Comparison of ENCODE assay signal across 12 cellular contexts in the genomic region with DNA sequence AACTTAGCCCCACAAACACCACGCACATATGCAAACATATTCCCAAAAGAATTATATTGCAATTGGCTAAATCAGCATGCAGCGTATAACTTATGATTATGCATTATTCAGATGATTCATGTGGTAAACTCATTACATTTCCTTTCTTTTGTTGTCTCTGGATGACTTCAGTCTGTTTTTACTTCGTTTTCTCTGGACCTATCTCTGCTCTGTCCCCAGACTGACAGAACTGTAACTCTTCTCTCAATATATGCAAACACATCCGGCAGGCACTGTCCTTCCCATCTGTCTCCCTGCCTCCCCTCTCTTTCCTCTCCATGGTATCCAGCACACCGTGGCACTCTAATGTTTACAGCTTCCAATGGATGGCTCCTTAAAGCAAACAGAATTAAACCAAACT. TPM values are rescaled to one million over a fixed set of nuclear protein-coding genes. Genes with fewer than 3 reads are reported as not detected.
A peak's percentile ranks its signal among the peaks of the same experiment; 100 is the strongest.
DNase-seq lines count a peak whose midpoint lies in the region; ATAC-seq and TF ChIP-seq lines count a peak whose summit lies in the region.
"Had no signal": no experiment of that assay in that cellular context is flagged by ENCODE, and none has a peak within 500 bp of the region (broad histone marks: within the 10 kb centered on the region; RNA-seq: fewer than 3 reads in every experiment).

No MANE protein-coding gene starts in this region.

- no TSS peak for BruUV-seq in PC-3 (replicated peaks; lab: Mats Ljungman, UMichigan)

- no peaks in the 10 kb centered on the region for H3K9me3 ChIP-seq in PC-3 (ENCODE audit: low read length)

- peak overlapping the region; percentile 6 for H3K4me3 Mint-ChIP-seq in activated naive CD4-positive, alpha-beta T cell treated with anti-CD3 and anti-CD28 coated beads, Interleukin-2, amount 10 ng/mL, durations not matched to agents 7 days and 5 days
- H3K4me3 Mint-ChIP-seq in endothelial cell (ENCODE audit: unreplicated experiment): no peak overlapping the region
- no peak overlapping the region for H3K4me3 Mint-ChIP-seq in stimulated activated memory B cell treated with anti-CD40 and anti-IgM and Interleukin-4, amounts not matched to agents 10 μg/mL and 1 μg/mL and 100 μg/mL, for 72 hours

- no peak overlapping the region for H3K4me2 ChIP-seq in PC-3 (ENCODE audit: low read length)

- H3K9me2 ChIP-seq in PC-3 (replicated peaks; ENCODE audit: low read length): no peaks in the 10 kb centered on the region

- H3K27me3 Mint-ChIP-seq in activated naive CD4-positive, alpha-beta T cell treated with anti-CD3 and anti-CD28 coated beads, Interleukin-2, amount 10 ng/mL, durations not matched to agents 7 days and 5 days: no peaks in the 10 kb centered on the region
- peaks cover 1% of the 10 kb centered on the region for H3K27me3 Mint-ChIP-seq in endothelial cell (ENCODE audit: unreplicated experiment)
- no peaks in the 10 kb centered on the region for H3K27me3 Mint-ChIP-seq in stimulated activated memory B cell treated with anti-CD40 and anti-IgM and Interleukin-4, amounts not matched to agents 10 μg/mL and 1 μg/mL and 100 μg/mL, for 72 hours

- peaks cover 48% of the 10 kb centered on the region for H3K4me1 Mint-ChIP-seq in activated naive CD4-positive, alpha-beta T cell treated with anti-CD3 and anti-CD28 coated beads, Interleukin-2, amount 10 ng/mL, durations not matched to agents 7 days and 5 days
- peaks cover 19% of the 10 kb centered on the region for H3K4me1 Mint-ChIP-seq in endothelial cell (ENCODE audit: unreplicated experiment)
- peaks cover 27% of the 10 kb centered on the region for H3K4me1 Mint-ChIP-seq in stimulated activated memory B cell treated with anti-CD40 and anti-IgM and Interleukin-4, amounts not matched to agents 10 μg/mL and 1 μg/mL and 100 μg/mL, for 72 hours

- CTCF ChIA-PET in activated naive CD4-positive, alpha-beta T cell treated with anti-CD3 and anti-CD28 coated beads, Interleukin-2, amount 10 ng/mL, durations not matched to agents 7 days and 5 days (lab: Charles Lee): interaction anchor here (1.4 kb wide), 1 partner anchor 9 kb away, joined by 3 read pairs; no protein-coding TSS in a partner anchor
- CTCF ChIA-PET in PC-3 (lab: Charles Lee): no interaction called here

- intact Hi-C loops in PC-3 (cut with micrococcal nuclease): no loop called here

- no peaks in the 10 kb centered on the region for H3K27me3 ChIP-seq in PC-3 (ENCODE audit: low read length)

- no peak overlapping the region for H3K9ac ChIP-seq in PC-3 (ENCODE audit: low read length)

- H2AFZ ChIP-seq in PC-3 (ENCODE audit: low read length): no peak overlapping the region

- no peak overlapping the region for H3K4me3 ChIP-seq in PC-3 (ENCODE audit: low read length)

- H3K27ac Mint-ChIP-seq in activated naive CD4-positive, alpha-beta T cell treated with anti-CD3 and anti-CD28 coated beads, Interleukin-2, amount 10 ng/mL, durations not matched to agents 7 days and 5 days: peak overlapping the region; percentile 33
- H3K27ac Mint-ChIP-seq in endothelial cell (ENCODE audit: unreplicated experiment): peak overlapping the region; percentile 13
- H3K27ac Mint-ChIP-seq in stimulated activated memory B cell treated with anti-CD40 and anti-IgM and Interleukin-4, amounts not matched to agents 10 μg/mL and 1 μg/mL and 100 μg/mL, for 72 hours: peak overlapping the region; percentile 4

- no peak for TF ChIP-seq CTCF in PC-3 (conservative IDR thresholded peaks at IDR 0.05; ENCODE audit: low read depth, low read length)
- TF ChIP-seq CTCF in endothelial cell (IDR thresholded peaks at IDR 0.05; ENCODE audit: unreplicated experiment): no peak

- H3K36me3 ChIP-seq in PC-3 (ENCODE audit: low read depth, low read length): no peaks in the 10 kb centered on the region

- H3K27ac ChIP-seq in PC-3 (ENCODE audit: low read length): no peak overlapping the region

- H3K36me3 Mint-ChIP-seq in activated naive CD4-positive, alpha-beta T cell treated with anti-CD3 and anti-CD28 coated beads, Interleukin-2, amount 10 ng/mL, durations not matched to agents 7 days and 5 days: peaks cover 8% of the 10 kb centered on the region
- no peaks in the 10 kb centered on the region for H3K36me3 Mint-ChIP-seq in endothelial cell (ENCODE audit: low read depth, unreplicated experiment)
- H3K36me3 Mint-ChIP-seq in stimulated activated memory B cell treated with anti-CD40 and anti-IgM and Interleukin-4, amounts not matched to agents 10 μg/mL and 1 μg/mL and 100 μg/mL, for 72 hours: peaks cover 6% of the 10 kb centered on the region

- DNase-seq in activated naive CD4-positive, alpha-beta T cell treated with anti-CD3 and anti-CD28 coated beads, Interleukin-2, amount 10 ng/mL, durations not matched to agents 7 days and 5 days: no peak
- no peak for DNase-seq in activated naive CD4-positive, alpha-beta T cell treated with anti-CD3 and anti-CD28 coated beads, Interleukin-2, amount 50 U/mL, for 16 hours
- no peak for DNase-seq in PC-3
- no peak for DNase-seq in endothelial cell (ENCODE audit: low spot score)
- DNase-seq: activated CD8-positive, alpha-beta memory T cell treated with anti-CD3 and anti-CD28 coated beads for 24 hours; foreskin melanocyte; NCI-H1436 treated with DMSO at 0.1 percent for 48 hours; substantia nigra had no signal

- H3K9me3 Mint-ChIP-seq in activated naive CD4-positive, alpha-beta T cell treated with anti-CD3 and anti-CD28 coated beads, Interleukin-2, amount 10 ng/mL, durations not matched to agents 7 days and 5 days: no peaks in the 10 kb centered on the region
- no peaks in the 10 kb centered on the region for H3K9me3 Mint-ChIP-seq in endothelial cell (ENCODE audit: unreplicated experiment)
- H3K9me3 Mint-ChIP-seq in stimulated activated memory B cell treated with anti-CD40 and anti-IgM and Interleukin-4, amounts not matched to agents 10 μg/mL and 1 μg/mL and 100 μg/mL, for 72 hours: no peaks in the 10 kb centered on the region

- TF ChIP-seq POLR2A in GM18505 (IDR thresholded peaks at IDR 0.05; ENCODE audit: borderline replicate concordance, extremely low read depth, insufficient read depth, insufficient read length): no peak

- H4K20me1 ChIP-seq in PC-3 (ENCODE audit: low read length): no peaks in the 10 kb centered on the region

- POLR2A ChIA-PET in PC-3 (lab: Charles Lee; ENCODE audit: unreplicated experiment): no interaction called here

- no peaks in the 10 kb centered on the region for H3K4me1 ChIP-seq in PC-3 (ENCODE audit: insufficient read depth, low read length)

- peak; percentile 62 for ATAC-seq in PC-3
- no peak for ATAC-seq in stimulated activated memory B cell treated with anti-CD40 and anti-IgM and Interleukin-4, amounts not matched to agents 10 μg/mL and 1 μg/mL and 100 μg/mL, for 72 hours
- no peak for ATAC-seq in GM21528 (IDR thresholded peaks at IDR 0.05; ENCODE audit: low FRiP score, unreplicated experiment)
- no peak for ATAC-seq in GM18505 (IDR thresholded peaks at IDR 0.05; ENCODE audit: unreplicated experiment)
- ATAC-seq in GM18870 (IDR thresholded peaks at IDR 0.05; ENCODE audit: unreplicated experiment): no peak

- no peaks in the 10 kb centered on the region for H3K79me2 ChIP-seq in PC-3 (ENCODE audit: low read length)

- no peaks in the 10 kb centered on the region for H3F3A ChIP-seq in PC-3 (ENCODE audit: low read length, unreplicated experiment)

RNA-seq across cellular contexts. Expression of a gene that starts 6.1 kb away (rescaled TPM):
- total RNA-seq in PC-3 (2014; rRNA removed) (45.5 and 62.5 TPM in 2 replicates), endothelial cell (ENCODE audit: unreplicated experiment) (56.5 TPM)

RNA-seq across cellular contexts. Expression of a gene that starts 29.3 kb away (rescaled TPM):
- total RNA-seq in PC-3 (2014; rRNA removed) (41.0 and 46.5 TPM in 2 replicates), endothelial cell (ENCODE audit: unreplicated experiment) (38.6 TPM)

RNA-seq across cellular contexts. Expression of a gene that starts 50.2 kb away (rescaled TPM):
- total RNA-seq in PC-3 (2014; rRNA removed) (62.8 and 73.0 TPM in 2 replicates), endothelial cell (ENCODE audit: unreplicated experiment) (22.4 TPM)
